Comparison of ENCODE assay signal across 8 cellular contexts in the genomic region with DNA sequence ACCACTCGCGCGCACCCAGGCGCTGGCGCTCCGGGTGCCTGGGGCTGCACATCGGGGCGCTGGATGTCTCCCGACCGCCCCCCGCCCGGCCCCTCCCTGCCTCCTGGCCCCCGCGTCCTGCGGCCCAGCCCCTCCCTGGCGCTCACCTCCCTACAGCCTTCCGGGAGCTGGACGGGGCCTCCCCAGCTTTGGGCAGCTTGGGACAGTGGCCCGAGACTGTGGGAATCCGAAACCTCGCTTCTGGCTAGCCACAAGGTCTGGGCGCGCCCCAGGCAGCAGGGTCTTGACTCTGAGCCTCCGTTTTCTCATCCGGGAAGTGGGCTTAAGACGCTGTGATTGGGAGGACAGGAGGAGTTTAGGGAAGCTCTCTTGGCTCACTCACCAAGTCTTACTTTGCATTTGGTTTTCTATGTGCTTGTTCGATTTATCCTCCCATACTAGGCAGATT. TPM values are rescaled to one million over a fixed set of nuclear protein-coding genes. Genes with fewer than 3 reads are reported as not detected.
A peak's percentile ranks its signal among the peaks of the same experiment; 100 is the strongest.
DNase-seq lines count a peak whose midpoint lies in the region; ATAC-seq and TF ChIP-seq lines count a peak whose summit lies in the region.

No MANE protein-coding gene starts in this region.

- no peak for TF ChIP-seq CTCF in ascending aorta (IDR thresholded peaks at IDR 0.05)
- TF ChIP-seq CTCF in testis (IDR thresholded peaks at IDR 0.05), result no peak
- TF ChIP-seq CTCF in brain microvascular endothelial cell (IDR thresholded peaks at IDR 0.05; ENCODE audit: low read depth, low read length, missing control alignments), result no peak

- H3K9me3 Mint-ChIP-seq in activated CD4-positive, alpha-beta T cell treated with anti-CD3 and anti-CD28 coated beads for 36 hours (ENCODE audit: low read depth), result no peaks in the 10 kb centered on the region

- TF ChIP-seq POLR2A in testis (IDR thresholded peaks at IDR 0.05), result no peak

- peaks cover 5% of the 10 kb centered on the region for H3K4me1 Mint-ChIP-seq in activated CD4-positive, alpha-beta T cell treated with anti-CD3 and anti-CD28 coated beads for 36 hours

- H3K4me3 Mint-ChIP-seq in activated CD4-positive, alpha-beta T cell treated with anti-CD3 and anti-CD28 coated beads for 36 hours, result peak overlapping the region; percentile 59

- CTCF ChIA-PET in activated CD4-positive, alpha-beta T cell treated with anti-CD3 and anti-CD28 coated beads for 36 hours (lab: Charles Lee), result interaction anchor here (1.0 kb wide), 1 partner anchor 8 kb away, joined by 3 read pairs; no protein-coding TSS in a partner anchor

- WGBS in testis, 2 donors, result 8 to 18% methylated on average over 8 to 26 of the region's 27 CpGs

- DNase-seq in activated CD4-positive, alpha-beta T cell treated with anti-CD3 and anti-CD28 coated beads for 36 hours, result no peak
- no peak for DNase-seq in activated CD4-positive, alpha-beta T cell treated with anti-CD3 and anti-CD28 coated beads, Interleukin-2, amount 50 U/mL, for 1 hour
- no peak for DNase-seq in ascending aorta (ENCODE audit: low spot score in 2 of 2)
- DNase-seq in left lobe of liver (ENCODE audit: low spot score), result no peak
- DNase-seq in testis, result no peak
- no peak for DNase-seq in brain microvascular endothelial cell

- in situ Hi-C loops in brain microvascular endothelial cell (cut with HindIII; ENCODE audit: low pct_ligation_motif_present, low sequenced_read_pairs), result no loop called here

- H3K27me3 Mint-ChIP-seq in activated CD4-positive, alpha-beta T cell treated with anti-CD3 and anti-CD28 coated beads for 36 hours, result peaks cover 46% of the 10 kb centered on the region

- H3K4me1 ChIP-seq in ascending aorta (peaks cover 5 to 13% of the 10 kb centered on the region in 2 donors), testis (no peaks in the 10 kb centered on the region)

- POLR2A ChIA-PET in activated CD4-positive, alpha-beta T cell treated with anti-CD3 and anti-CD28 coated beads for 36 hours (lab: Charles Lee), result no interaction called here

- no peaks in the 10 kb centered on the region for H3K9me3 ChIP-seq in ascending aorta
- no peaks in the 10 kb centered on the region for H3K9me3 ChIP-seq in testis

- no peak overlapping the region for H3K27ac Mint-ChIP-seq in activated CD4-positive, alpha-beta T cell treated with anti-CD3 and anti-CD28 coated beads for 36 hours

- H3K36me3 Mint-ChIP-seq in activated CD4-positive, alpha-beta T cell treated with anti-CD3 and anti-CD28 coated beads for 36 hours (ENCODE audit: low read depth), result no peaks in the 10 kb centered on the region

- H3K4me3 ChIP-seq in ascending aorta, result peak overlapping the region; percentile 63 to 73
- H3K4me3 ChIP-seq in testis, result peak overlapping the region; percentile 43 to 46
- no peak overlapping the region for H3K4me3 ChIP-seq in brain microvascular endothelial cell (ENCODE audit: low read depth, low read length)

- H3K36me3 ChIP-seq in ascending aorta (no peaks in the 10 kb centered on the region), testis (ENCODE audit: low read depth, missing control alignments) (no peaks in the 10 kb centered on the region), brain microvascular endothelial cell (replicated peaks) (no peaks in the 10 kb centered on the region)

- peak; percentile 10 for ATAC-seq in activated CD4-positive, alpha-beta T cell treated with anti-CD3 and anti-CD28 coated beads for 36 hours
- ATAC-seq in left lobe of liver (peak; percentile 7), HG03378 (IDR thresholded peaks at IDR 0.05; ENCODE audit: unreplicated experiment) (no peak)
- ATAC-seq in activated CD4-positive, CD25-positive, alpha-beta regulatory T cell treated with anti-CD3 and anti-CD28 coated beads, Interleukin-2, amount 50 U/mL, for 24 hours, result no peak

- intact Hi-C loops in activated CD4-positive, alpha-beta T cell treated with anti-CD3 and anti-CD28 coated beads for 36 hours (cut with DNase I, micrococcal nuclease), result no loop called here
- intact Hi-C loops in ascending aorta (cut with DNase I) (no loop called here), testis (cut with DNase I; ENCODE audit: low total_unique reads) (no loop called here)

- no peak overlapping the region for H3K27ac ChIP-seq in ascending aorta
- no peak overlapping the region for H3K27ac ChIP-seq in testis
- H3K27ac ChIP-seq in brain microvascular endothelial cell, result no peak overlapping the region

- no peaks in the 10 kb centered on the region for H3K27me3 ChIP-seq in ascending aorta
- H3K27me3 ChIP-seq in testis, result no peaks in the 10 kb centered on the region
- peaks cover 43% of the 10 kb centered on the region for H3K27me3 ChIP-seq in brain microvascular endothelial cell (replicated peaks)

RNA-seq across cellular contexts. Expression of gene WNT4, which starts 0.7 kb away (rescaled TPM):
- total RNA-seq in activated CD4-positive, alpha-beta T cell treated with anti-CD3 and anti-CD28 coated beads for 36 hours, result not detected
- total RNA-seq in ascending aorta (not detected), left lobe of liver (0.35 TPM), testis (under 1 TPM; 0.55 to 0.74 TPM)
- 3.2 TPM for polyA plus RNA-seq in testis (ENCODE audit: insufficient read depth, low read depth, low replicate concordance)

Comparison
In these comparisons a context has a peak if more than half of its experiments do, and no peak if none do; other contexts are left out.
1. ATAC-seq: peak in activated CD4-positive, alpha-beta T cell treated with anti-CD3 and anti-CD28 coated beads for 36 hours (single experiment) and left lobe of liver (single experiment); none in HG03378 (single experiment) and activated CD4-positive, CD25-positive, alpha-beta regulatory T cell treated with anti-CD3 and anti-CD28 coated beads, Interleukin-2, amount 50 U/mL, for 24 hours (0 of 2).